23 cellular contexts compared by ENCODE assay signal in genomic region chr15:39649765-39650164, GRCh38.
"Had no signal": no experiment of that assay in that cellular context is flagged by ENCODE, and none has a peak within 500 bp of the region (broad histone marks: within the 10 kb centered on the region; RNA-seq: fewer than 3 reads in every experiment).

No MANE protein-coding gene starts in this region.

- H3K9me3 Mint-ChIP-seq: activated naive CD8-positive, alpha-beta T cell treated with anti-CD3 and anti-CD28 coated beads, Interleukin-2, amount 10 ng/mL, durations not matched to agents 7 days and 5 days; activated T-cell treated with anti-CD3 and anti-CD28 coated beads, Interleukin-2, amount 50 U/mL, for 4 hours; activated T-helper 2 cell treated with anti-CD3 and anti-CD28 coated beads, Interferon-gamma antibody, Interleukin-2, Interleukin-4, amounts not matched to agents 10 μg/mL and 5 μg/mL and 100 μg/mL, durations not matched to agents 14 hours and 24 hours and 36 hours; endodermal cell; memory B cell; naive B cell; neural crest cell; T-cell had no signal

- H3K36me3 ChIP-seq: breast epithelium, colonic mucosa had no signal

- H3K36me3 Mint-ChIP-seq: activated naive CD8-positive, alpha-beta T cell treated with anti-CD3 and anti-CD28 coated beads, Interleukin-2, amount 10 ng/mL, durations not matched to agents 7 days and 5 days; memory B cell; naive B cell; T-cell had no signal

- H3K9me3 ChIP-seq: breast epithelium, colonic mucosa, mucosa of descending colon had no signal

- H3K27ac Mint-ChIP-seq: activated naive CD8-positive, alpha-beta T cell treated with anti-CD3 and anti-CD28 coated beads, Interleukin-2, amount 10 ng/mL, durations not matched to agents 7 days and 5 days; activated T-helper 2 cell treated with anti-CD3 and anti-CD28 coated beads, Interferon-gamma antibody, Interleukin-2, Interleukin-4, amounts not matched to agents 10 μg/mL and 5 μg/mL and 100 μg/mL, durations not matched to agents 14 hours and 24 hours and 36 hours; endodermal cell; memory B cell had no signal

- H3K4me3 ChIP-seq: breast epithelium, colonic mucosa, mucosa of descending colon had no signal

- H3K4me3 Mint-ChIP-seq: activated naive CD8-positive, alpha-beta T cell treated with anti-CD3 and anti-CD28 coated beads, Interleukin-2, amount 10 ng/mL, durations not matched to agents 7 days and 5 days; activated T-cell treated with anti-CD3 and anti-CD28 coated beads, Interleukin-2, amount 50 U/mL, for 4 hours; endodermal cell; memory B cell; naive B cell; neural crest cell; T-cell had no signal

- H3K27me3 Mint-ChIP-seq: naive B cell, T-cell had no signal

- ATAC-seq: activated T-cell treated with anti-CD3 and anti-CD28 coated beads, Interleukin-2, amount 50 U/mL, for 4 hours; left lobe of liver; mucosa of descending colon; stimulated activated naive CD8-positive, alpha-beta T cell treated with anti-CD3 and anti-CD28 coated beads, Interleukin-15, Interleukin-2, amounts not matched to agents 100 U/mL and 50 U/mL, for 24 hours; T-cell had no signal

- H3K4me1 Mint-ChIP-seq: endodermal cell, memory B cell, naive B cell had no signal

- H3K4me1 ChIP-seq: breast epithelium, colonic mucosa had no signal

- H3K27me3 ChIP-seq: breast epithelium, colonic mucosa had no signal

- DNase-seq: activated CD4-positive, alpha-beta T cell treated with anti-CD3 and anti-CD28 coated beads for 4 hours; activated CD4-positive, alpha-beta T cell treated with anti-CD3 and anti-CD28 coated beads, Interleukin-2, amount 50 U/mL, for 48 hours; activated CD4-positive, CD25-positive, alpha-beta regulatory T cell; activated CD8-positive, alpha-beta memory T cell treated with anti-CD3 and anti-CD28 coated beads, Interleukin-2, amount 50 U/mL, for 48 hours; activated naive CD4-positive, alpha-beta T cell; activated naive CD8-positive, alpha-beta T cell treated with anti-CD3 and anti-CD28 coated beads, Interleukin-2, amount 10 ng/mL, durations not matched to agents 7 days and 5 days; activated T-cell treated with anti-CD3 and anti-CD28 coated beads, Interleukin-2, amount 50 U/mL, for 4 hours; amniotic stem cell; colonic mucosa; endodermal cell; kidney; mucosa of descending colon; naive B cell; stimulated activated CD4-positive, alpha-beta T cell treated with anti-CD3 and anti-CD28 coated beads, Interleukin-12 subunit alpha, Interleukin-12 subunit beta, amount 100 ng/mL, for 4 hours; stimulated activated CD4-positive, alpha-beta T cell treated with anti-CD3 and anti-CD28 coated beads, Interleukin-4, amount 100 ng/mL, for 4 hours; stimulated activated naive CD8-positive, alpha-beta T cell treated with anti-CD3 and anti-CD28 coated beads, Interleukin-15, Interleukin-2, amounts not matched to agents 100 U/mL and 50 U/mL, for 24 hours; T-cell; T1000 had no signal

- H3K27ac ChIP-seq: breast epithelium, colonic mucosa had no signal

- FAIRE-seq: kidney had no signal
